In the genomic region with DNA sequence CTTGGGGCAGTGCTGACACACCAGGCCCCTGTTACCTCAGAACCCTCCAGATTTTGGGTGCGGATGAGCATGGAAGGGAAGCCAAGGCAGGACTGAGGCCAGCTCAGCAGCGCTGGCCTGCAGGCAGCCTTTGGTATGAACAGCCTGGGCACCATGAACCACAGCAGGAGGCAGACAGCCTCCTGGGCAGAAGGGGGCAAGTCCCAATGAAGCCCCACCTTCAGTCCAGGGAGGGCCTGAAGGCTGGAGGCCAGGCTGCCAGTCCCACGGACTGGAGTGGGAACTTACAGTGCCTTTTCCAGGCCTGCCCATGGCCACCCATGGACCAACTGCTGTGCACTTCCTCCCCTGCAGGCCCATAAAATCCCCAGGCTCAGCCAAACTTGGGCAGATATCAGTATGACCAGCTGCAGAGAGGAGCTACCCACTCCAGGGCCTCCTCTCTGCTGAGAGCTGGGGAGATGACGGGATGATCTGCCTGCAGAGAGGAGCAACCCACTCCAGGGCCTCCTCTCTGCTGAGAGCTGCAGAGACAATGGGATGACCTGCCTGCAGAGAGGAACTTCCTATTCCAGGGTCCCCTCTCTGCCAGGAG, we compare ENCODE assay signal across 14 cellular contexts.
DNase-seq lines count a peak whose midpoint lies in the region; ATAC-seq and TF ChIP-seq lines count a peak whose summit lies in the region.
"Had no signal": no experiment of that assay in that cellular context is flagged by ENCODE, and none has a peak within 500 bp of the region (broad histone marks: within the 10 kb centered on the region; RNA-seq: fewer than 3 reads in every experiment).

No MANE protein-coding gene starts in this region.

- H3K79me2 ChIP-seq in OCI-LY7 (ENCODE audit: insufficient read depth, low read depth, low read length): no peaks in the 10 kb centered on the region

- no CpG with 5 or more reads among the region's 4 CpGs for WGBS in neuronal stem cell (ENCODE audit: extremely low coverage in 2 of 2, insufficient read length in 2 of 2, insufficient replicate concordance in 1 of 2), 2 donors

- H4K8ac ChIP-seq in neuronal stem cell (ENCODE audit: low read depth, low read length): no peak overlapping the region

- H3K9me2 ChIP-seq in OCI-LY7 (ENCODE audit: insufficient read depth, low read length): no peaks in the 10 kb centered on the region

- H2AFZ ChIP-seq in OCI-LY7 (ENCODE audit: low read length): no peak overlapping the region
- H2AFZ ChIP-seq in neuronal stem cell (ENCODE audit: low read length): no peak overlapping the region

- no peak overlapping the region for H3K18ac ChIP-seq in neuronal stem cell (ENCODE audit: low read length)

- peaks cover 8% of the 10 kb centered on the region for H3K27me3 Mint-ChIP-seq in activated naive CD4-positive, alpha-beta T cell treated with anti-CD3 and anti-CD28 coated beads for 36 hours (ENCODE audit: low read depth)

- no peak overlapping the region for H2BK120ac ChIP-seq in neuronal stem cell (ENCODE audit: low read depth, low read length)

- H3K27ac ChIP-seq in OCI-LY7 (ENCODE audit: low read depth, low read length, poor library complexity, severe bottlenecking): no peak overlapping the region
- H3K27ac ChIP-seq in neuronal stem cell (replicated peaks; ENCODE audit: low read length): no peak overlapping the region

- no peak overlapping the region for H3K4ac ChIP-seq in neuronal stem cell (ENCODE audit: low read length)

- peak overlapping the region; percentile 14 for H2AK5ac ChIP-seq in neuronal stem cell (ENCODE audit: low read depth, low read length)

- ATAC-seq in activated naive CD4-positive, alpha-beta T cell treated with anti-CD3 and anti-CD28 coated beads, Interleukin-2, amount 50 U/mL, for 72 hours: no peak
- ATAC-seq: CD8-positive, alpha-beta T cell had no signal

- H2BK15ac ChIP-seq in neuronal stem cell (ENCODE audit: low read length): no peak overlapping the region

- H3K4me3 Mint-ChIP-seq in activated naive CD4-positive, alpha-beta T cell treated with anti-CD3 and anti-CD28 coated beads for 36 hours: no peak overlapping the region
- H3K4me3 Mint-ChIP-seq: CD8-positive, alpha-beta T cell had no signal

- in situ Hi-C loops in Caki2 (cut with HindIII; ENCODE audit: low pct_unique_long_range_greater_than_20kb, low sequenced_read_pairs): no loop called here

- no peak overlapping the region for H3K4me2 ChIP-seq in OCI-LY7 (ENCODE audit: low read length)
- H3K4me2 ChIP-seq in neuronal stem cell (ENCODE audit: insufficient read depth, low read length, poor library complexity, severe bottlenecking): no peak overlapping the region

- POLR2A ChIA-PET in OCI-LY7 (lab: Charles Lee): no interaction called here

- H2BK5ac ChIP-seq in neuronal stem cell (ENCODE audit: low read length): no peak overlapping the region

- peaks cover 7% of the 10 kb centered on the region for H3K9me3 Mint-ChIP-seq in activated naive CD4-positive, alpha-beta T cell treated with anti-CD3 and anti-CD28 coated beads for 36 hours
- peaks cover 4 to 22% of the 10 kb centered on the region in 2 donors for H3K9me3 Mint-ChIP-seq in activated naive CD4-positive, alpha-beta T cell treated with anti-CD3 and anti-CD28 coated beads, Interleukin-2, amount 50 U/mL, for 72 hours

- intact Hi-C loops in activated naive CD4-positive, alpha-beta T cell treated with anti-CD3 and anti-CD28 coated beads for 36 hours (cut with micrococcal nuclease): no loop called here
- intact Hi-C loops in OCI-LY7 (cut with micrococcal nuclease; ENCODE audit: unreplicated experiment): no loop called here

- peak overlapping the region; percentile 93 for H3K23ac ChIP-seq in neuronal stem cell (ENCODE audit: low read depth, low read length, poor library complexity)

- H3K4me3 ChIP-seq in OCI-LY7 (ENCODE audit: low read depth, low read length, poor library complexity, severe bottlenecking) (no peak overlapping the region), neuronal stem cell (ENCODE audit: low read length in 2 of 2) (no peak overlapping the region), BE2C (ENCODE audit: low read depth, low read length) (no peak overlapping the region)

- TF ChIP-seq CTCF in OCI-LY7 (conservative IDR thresholded peaks at IDR 0.05; ENCODE audit: low read length) (no peak), BE2C (IDR thresholded peaks at IDR 0.05; ENCODE audit: low read depth, low read length) (no peak)

- H3K79me1 ChIP-seq in neuronal stem cell (ENCODE audit: low read depth, low read length): no peaks in the 10 kb centered on the region

- peaks cover 9% of the 10 kb centered on the region for H3K4me1 Mint-ChIP-seq in activated naive CD4-positive, alpha-beta T cell treated with anti-CD3 and anti-CD28 coated beads for 36 hours (ENCODE audit: low read depth)

- H3K9me3 ChIP-seq in OCI-LY7 (ENCODE audit: low read length) (peaks cover 7% of the 10 kb centered on the region; the same call in 1 of the 2 replicates), neuronal stem cell (replicated peaks in 1 of 2; ENCODE audit: control insufficient read depth in 2 of 2, insufficient read depth in 1 of 2, low read depth in 1 of 2, low read length in 2 of 2) (peaks cover 9 to 10% of the 10 kb centered on the region in 2 donors), BE2C (no peaks in the 10 kb centered on the region)

- H3K14ac ChIP-seq in neuronal stem cell (ENCODE audit: low read length): peak overlapping the region; percentile 56

- BruUV-seq in OCI-LY7 (replicated peaks; lab: Mats Ljungman, UMichigan): no TSS peak

- H3K4me1 ChIP-seq in OCI-LY7 (ENCODE audit: insufficient read depth, low read length, poor library complexity, severe bottlenecking) (no peaks in the 10 kb centered on the region), neuronal stem cell (ENCODE audit: control insufficient read depth in 2 of 2, insufficient read depth in 1 of 2, low read depth in 1 of 2, low read length in 2 of 2) (peaks cover 0 to 3% of the 10 kb centered on the region in 2 donors), BE2C (no peaks in the 10 kb centered on the region)

- H3K27ac Mint-ChIP-seq in activated naive CD4-positive, alpha-beta T cell treated with anti-CD3 and anti-CD28 coated beads for 36 hours: no peak overlapping the region
- H3K27ac Mint-ChIP-seq in activated naive CD4-positive, alpha-beta T cell treated with anti-CD3 and anti-CD28 coated beads, Interleukin-2, amount 50 U/mL, for 72 hours: no peak overlapping the region
- H3K27ac Mint-ChIP-seq: CD8-positive, alpha-beta T cell had no signal

- H3K9ac ChIP-seq in neuronal stem cell (ENCODE audit: low read depth, low read length, poor library complexity): peak overlapping the region; percentile 12

- H2BK12ac ChIP-seq in neuronal stem cell (ENCODE audit: low read length): no peak overlapping the region

- no peaks in the 10 kb centered on the region for H3K36me3 ChIP-seq in OCI-LY7 (ENCODE audit: insufficient read depth, low read length)
- no peaks in the 10 kb centered on the region for H3K36me3 ChIP-seq in neuronal stem cell (replicated peaks in 1 of 2; ENCODE audit: control insufficient read depth in 2 of 2, insufficient read depth in 2 of 2, low read length in 2 of 2)
- no peaks in the 10 kb centered on the region for H3K36me3 ChIP-seq in BE2C

- no peaks in the 10 kb centered on the region for H3K36me3 Mint-ChIP-seq in activated naive CD4-positive, alpha-beta T cell treated with anti-CD3 and anti-CD28 coated beads for 36 hours (ENCODE audit: low read depth)
- H3K36me3 Mint-ChIP-seq in activated naive CD4-positive, alpha-beta T cell treated with anti-CD3 and anti-CD28 coated beads, Interleukin-2, amount 50 U/mL, for 72 hours: peaks cover 6 to 29% of the 10 kb centered on the region in 2 donors
- H3K36me3 Mint-ChIP-seq: CD8-positive, alpha-beta T cell had no signal

- H4K91ac ChIP-seq in neuronal stem cell (ENCODE audit: low read depth, low read length, poor library complexity): no peak overlapping the region

- H3K27me3 ChIP-seq in neuronal stem cell (ENCODE audit: control insufficient read depth in 3 of 3, insufficient read depth in 3 of 3, low read depth in 1 of 3, low read length in 3 of 3): peaks cover 0 to 2% (median 0%) of the 10 kb centered on the region in 3 experiments
- H3K27me3 ChIP-seq in BE2C: peaks cover 15% of the 10 kb centered on the region

- H4K20me1 ChIP-seq in OCI-LY7 (ENCODE audit: insufficient read depth, low read length): no peaks in the 10 kb centered on the region

- CTCF ChIA-PET in activated naive CD4-positive, alpha-beta T cell treated with anti-CD3 and anti-CD28 coated beads for 36 hours (lab: Charles Lee): interaction anchor here (0.9 kb wide), 1 partner anchor 26 kb away, joined by 3 read pairs; no protein-coding TSS in a partner anchor
- CTCF ChIA-PET in OCI-LY7 (lab: Charles Lee; ENCODE audit: unreplicated experiment): no interaction called here

- peak; percentile 57 for DNase-seq in activated naive CD4-positive, alpha-beta T cell treated with anti-CD3 and anti-CD28 coated beads for 36 hours
- no peak for DNase-seq in activated naive CD4-positive, alpha-beta T cell treated with anti-CD3 and anti-CD28 coated beads, Interleukin-2, amount 50 U/mL, for 72 hours (ENCODE audit: low spot score in 2 of 2)
- DNase-seq in Caki2 (ENCODE audit: low read depth): peak; percentile 33
- peak; percentile 21 for DNase-seq in OCI-LY7 (ENCODE audit: low spot score)
- DNase-seq in neuronal stem cell (ENCODE audit: low spot score): no peak
- no peak for DNase-seq in stimulated activated CD4-positive, alpha-beta T cell treated with anti-CD3 and anti-CD28 coated beads, Interleukin-4, amount 100 ng/mL, for 1 hour
- no peak for DNase-seq in BE2C
- DNase-seq: ACHN; Caco-2; CD8-positive, alpha-beta T cell; DMS79 treated with DMSO at 0.1 percent for 48 hours; GDM1; HCEC 1CT; KBM-7 had no signal

Comparison
In these comparisons a context has a peak if more than half of its experiments do, and no peak if none do; other contexts are left out.
1. DNase-seq: peak in activated naive CD4-positive, alpha-beta T cell treated with anti-CD3 and anti-CD28 coated beads for 36 hours (single experiment), Caki2 (single experiment) and OCI-LY7 (single experiment); none in activated naive CD4-positive, alpha-beta T cell treated with anti-CD3 and anti-CD28 coated beads, Interleukin-2, amount 50 U/mL, for 72 hours (0 of 2), neuronal stem cell (single experiment), stimulated activated CD4-positive, alpha-beta T cell treated with anti-CD3 and anti-CD28 coated beads, Interleukin-4, amount 100 ng/mL, for 1 hour (single experiment) and BE2C (single experiment).